In genomic region chr19:43720936-43721335, GRCh38 we compare ENCODE assay signal across 15 cellular contexts. TPM values are rescaled to one million over a fixed set of nuclear protein-coding genes. Genes with fewer than 3 reads are reported as not detected.
"Had no signal": no experiment of that assay in that cellular context is flagged by ENCODE, and none has a peak within 500 bp of the region (broad histone marks: within the 10 kb centered on the region; RNA-seq: fewer than 3 reads in every experiment).

No MANE protein-coding gene starts in this region.

- H3K4me3 ChIP-seq: cardiac muscle cell, hepatocyte, left ventricle myocardium inferior had no signal

- H2AFZ ChIP-seq: hepatocyte had no signal

- H3K9me3 ChIP-seq: left ventricle myocardium inferior had no signal

- FAIRE-seq: kidney had no signal

- H3K27me3 ChIP-seq: cardiac muscle cell, hepatocyte had no signal

- H3K4me2 ChIP-seq: hepatocyte had no signal

- H3K79me2 ChIP-seq: hepatocyte had no signal

- ATAC-seq: natural killer cell treated with Interleukin-12 subunit alpha and Interleukin-12 subunit beta and Interleukin-15 and Interleukin-18, amount 100 ng/mL, for 72 hours; sciatic nerve had no signal

- H3K27ac ChIP-seq: cardiac muscle cell, hepatocyte, left ventricle myocardium inferior had no signal

- H3K36me3 ChIP-seq: cardiac muscle cell, left ventricle myocardium inferior had no signal

- DNase-seq: activated CD4-positive, CD25-positive, alpha-beta regulatory T cell treated with anti-CD3 and anti-CD28 coated beads, Interleukin-2, amount 50 U/mL, for 72 hours; activated effector memory CD4-positive, alpha-beta T cell treated with Interleukin-2 at 50 U/mL for 16 hours; activated naive CD8-positive, alpha-beta T cell treated with anti-CD3 and anti-CD28 coated beads, Interleukin-2, amount 10 ng/mL, durations not matched to agents 7 days and 5 days; aorta; kidney; left ventricle myocardium inferior; T-helper 2 cell had no signal

RNA-seq across cellular contexts. Expression of gene IRGC, which starts 5.1 kb away (rescaled TPM):
- total RNA-seq: activated naive CD8-positive, alpha-beta T cell treated with anti-CD3 and anti-CD28 coated beads, Interleukin-2, amount 10 ng/mL, durations not matched to agents 7 days and 5 days; aorta; cardiac muscle cell; hepatocyte; kidney; left ventricle myocardium inferior; natural killer cell treated with Interleukin-12 subunit alpha and Interleukin-12 subunit beta and Interleukin-15 and Interleukin-18, amount 100 ng/mL, for 72 hours; osteocyte; pulmonary artery endothelial cell; sciatic nerve; temporal lobe; ureter had no signal
- polyA plus RNA-seq: aorta, cardiac muscle cell, hepatocyte had no signal

RNA-seq across cellular contexts. Expression of gene KCNN4, which starts 59.8 kb away (rescaled TPM):
- polyA plus RNA-seq: cardiac muscle cell had no signal
